32 cellular contexts compared by ENCODE assay signal in the genomic region with DNA sequence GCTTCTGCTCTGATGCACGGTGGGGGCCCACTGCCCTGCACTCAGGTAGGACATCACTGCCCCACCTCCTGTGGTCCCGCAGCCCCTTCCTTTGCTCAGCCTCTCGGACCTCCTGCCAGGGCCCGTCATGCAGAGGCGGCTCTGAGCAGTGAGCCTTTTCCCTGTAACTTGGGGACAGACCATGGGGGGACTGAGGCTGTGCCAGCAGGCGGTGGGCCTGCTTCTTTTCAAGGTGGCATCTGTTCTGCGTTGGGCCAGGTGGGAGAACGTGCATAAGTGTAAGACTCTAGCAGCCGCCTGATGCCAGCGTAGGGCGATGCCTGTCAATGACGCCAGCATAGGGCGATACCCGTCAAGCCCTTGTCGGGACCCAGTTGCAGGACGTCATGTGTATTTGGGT. TPM values are rescaled to one million over a fixed set of nuclear protein-coding genes. Genes with fewer than 3 reads are reported as not detected.
"Had no signal": no experiment of that assay in that cellular context is flagged by ENCODE, and none has a peak within 500 bp of the region (broad histone marks: within the 10 kb centered on the region; RNA-seq: fewer than 3 reads in every experiment).

No MANE protein-coding gene starts in this region.

- H3K36me3 Mint-ChIP-seq: activated CD8-positive, alpha-beta memory T cell treated with anti-CD3 and anti-CD28 coated beads, Interleukin-2, amount 10 ng/mL, durations not matched to agents 7 days and 5 days; activated naive CD4-positive, alpha-beta T cell treated with anti-CD3 and anti-CD28 coated beads, Interleukin-2, amount 10 ng/mL, durations not matched to agents 7 days and 5 days; activated naive CD8-positive, alpha-beta T cell had no signal

- H3K27me3 ChIP-seq: brain microvascular endothelial cell, MG63 had no signal

- H3K4me3 Mint-ChIP-seq: activated B cell treated with CpG ODN at 0.5 μM for 24 hours; activated CD4-positive, alpha-beta memory T cell treated with anti-CD3 and anti-CD28 coated beads, Interleukin-2, amount 10 ng/mL, durations not matched to agents 7 days and 5 days; activated CD8-positive, alpha-beta memory T cell treated with anti-CD3 and anti-CD28 coated beads, Interleukin-2, amount 10 ng/mL, durations not matched to agents 7 days and 5 days; activated naive CD4-positive, alpha-beta T cell treated with anti-CD3 and anti-CD28 coated beads, Interleukin-2, amount 10 ng/mL, durations not matched to agents 7 days and 5 days; activated naive CD8-positive, alpha-beta T cell; activated naive CD8-positive, alpha-beta T cell treated with anti-CD3 and anti-CD28 coated beads, Interleukin-2, amount 50 U/mL, for 24 hours had no signal

- H3K27me3 Mint-ChIP-seq: activated CD4-positive, alpha-beta memory T cell treated with anti-CD3 and anti-CD28 coated beads, Interleukin-2, amount 10 ng/mL, durations not matched to agents 7 days and 5 days; activated CD8-positive, alpha-beta memory T cell treated with anti-CD3 and anti-CD28 coated beads, Interleukin-2, amount 10 ng/mL, durations not matched to agents 7 days and 5 days; activated naive CD8-positive, alpha-beta T cell treated with anti-CD3 and anti-CD28 coated beads, Interleukin-2, amount 50 U/mL, for 24 hours had no signal

- H3K9me3 ChIP-seq: MG63 had no signal

- H3K27ac ChIP-seq: brain microvascular endothelial cell, VCaP had no signal

- ATAC-seq: activated CD8-positive, alpha-beta memory T cell treated with anti-CD3 and anti-CD28 coated beads, Interleukin-2, amount 10 ng/mL, durations not matched to agents 7 days and 5 days; activated naive CD8-positive, alpha-beta T cell treated with anti-CD3 and anti-CD28 coated beads, Interleukin-2, amount 50 U/mL, for 24 hours; Panc1; SK-N-SH treated with all-trans-retinoic acid at 6 μM for 48 hours had no signal

- H3K4me1 Mint-ChIP-seq: activated CD4-positive, alpha-beta memory T cell treated with anti-CD3 and anti-CD28 coated beads, Interleukin-2, amount 10 ng/mL, durations not matched to agents 7 days and 5 days; activated CD8-positive, alpha-beta memory T cell treated with anti-CD3 and anti-CD28 coated beads, Interleukin-2, amount 10 ng/mL, durations not matched to agents 7 days and 5 days; activated naive CD4-positive, alpha-beta T cell treated with anti-CD3 and anti-CD28 coated beads, Interleukin-2, amount 10 ng/mL, durations not matched to agents 7 days and 5 days; activated naive CD8-positive, alpha-beta T cell treated with anti-CD3 and anti-CD28 coated beads, Interleukin-2, amount 50 U/mL, for 24 hours had no signal

- H3K4me3 ChIP-seq: MG63 had no signal

- H3K27ac Mint-ChIP-seq: activated B cell treated with CpG ODN at 0.5 μM for 24 hours; activated CD4-positive, alpha-beta memory T cell treated with anti-CD3 and anti-CD28 coated beads, Interleukin-2, amount 10 ng/mL, durations not matched to agents 7 days and 5 days; activated CD8-positive, alpha-beta memory T cell treated with anti-CD3 and anti-CD28 coated beads, Interleukin-2, amount 10 ng/mL, durations not matched to agents 7 days and 5 days; activated naive CD4-positive, alpha-beta T cell treated with anti-CD3 and anti-CD28 coated beads, Interleukin-2, amount 10 ng/mL, durations not matched to agents 7 days and 5 days; activated naive CD8-positive, alpha-beta T cell; activated naive CD8-positive, alpha-beta T cell treated with anti-CD3 and anti-CD28 coated beads, Interleukin-2, amount 50 U/mL, for 24 hours had no signal

- H3K36me3 ChIP-seq: brain microvascular endothelial cell, MG63 had no signal

- H3K9me3 Mint-ChIP-seq: activated CD4-positive, alpha-beta memory T cell treated with anti-CD3 and anti-CD28 coated beads, Interleukin-2, amount 10 ng/mL, durations not matched to agents 7 days and 5 days; activated naive CD4-positive, alpha-beta T cell treated with anti-CD3 and anti-CD28 coated beads, Interleukin-2, amount 10 ng/mL, durations not matched to agents 7 days and 5 days; activated naive CD8-positive, alpha-beta T cell treated with anti-CD3 and anti-CD28 coated beads, Interleukin-2, amount 50 U/mL, for 24 hours had no signal

- DNase-seq: activated B cell treated with CpG ODN at 0.5 μM for 24 hours; activated CD4-positive, alpha-beta memory T cell treated with anti-CD3 and anti-CD28 coated beads, Interleukin-2, amount 10 ng/mL, durations not matched to agents 7 days and 5 days; activated CD4-positive, alpha-beta T cell treated with anti-CD3 and anti-CD28 coated beads for 4 hours; activated CD4-positive, CD25-positive, alpha-beta regulatory T cell treated with anti-CD3 and anti-CD28 coated beads, Interleukin-2, amount 50 U/mL, for 72 hours; activated CD8-positive, alpha-beta memory T cell treated with anti-CD3 and anti-CD28 coated beads for 24 hours; activated CD8-positive, alpha-beta memory T cell treated with anti-CD3 and anti-CD28 coated beads, Interleukin-2, amount 10 ng/mL, durations not matched to agents 7 days and 5 days; activated CD8-positive, alpha-beta memory T cell treated with anti-CD3 and anti-CD28 coated beads, Interleukin-2, amount 50 U/mL, for 48 hours; activated effector memory CD4-positive, alpha-beta T cell treated with Interleukin-2 at 50 U/mL for 16 hours; activated naive CD4-positive, alpha-beta T cell treated with anti-CD3 and anti-CD28 coated beads, Interleukin-2, amount 10 ng/mL, durations not matched to agents 7 days and 5 days; activated naive CD8-positive, alpha-beta T cell treated with anti-CD3 and anti-CD28 coated beads, Interleukin-2, amount 50 U/mL, for 24 hours; activated T-cell treated with anti-CD3 and anti-CD28 coated beads, Interleukin-2, amount 50 U/mL, for 48 hours; anterior cingulate cortex; brain microvascular endothelial cell; Kasumi-1; KG1; MG63; NCI-H1048; NCI-H1105 treated with DMSO at 0.1 percent for 48 hours; NCI-H1436; NCI-H1694; NCI-H1930; NCI-H345; NCI-H524 treated with DMSO at 0.1 percent for 48 hours; SIG-M5; T-helper 1 cell; T-helper 2 cell; T-helper 9 cell had no signal

RNA-seq across cellular contexts. Expression of a gene that starts 40.3 kb away (rescaled TPM):
- total RNA-seq: SK-MEL-5 had no signal
